19 cellular contexts compared by ENCODE assay signal in genomic region chr15:73153447-73153846, GRCh38.
DNase-seq lines count a peak whose midpoint lies in the region; ATAC-seq, FAIRE-seq and TF ChIP-seq lines count a peak whose summit lies in the region.
"Had no signal": no experiment of that assay in that cellular context is flagged by ENCODE, and none has a peak within 500 bp of the region (broad histone marks: within the 10 kb centered on the region; RNA-seq: fewer than 3 reads in every experiment).

No MANE protein-coding gene starts in this region.

- H3K9me3 ChIP-seq in A549 (peaks cover 39% of the 10 kb centered on the region), K562 (replicated peaks; ENCODE audit: control insufficient read depth, insufficient read depth, low read depth, low read length) (0 out of 2 replicates have a peak, but pooled peaks cover 2% of the 10 kb centered on the region), gastrocnemius medialis (peaks cover 0 to 4% (median 0%) of the 10 kb centered on the region in 3 donors)
- H3K9me3 ChIP-seq: BE2C had no signal

- H3K36me3 ChIP-seq in K562 (ENCODE audit: control insufficient read depth, insufficient read depth, low read length) (no peaks in the 10 kb centered on the region), gastrocnemius medialis (no peaks in the 10 kb centered on the region)
- H3K36me3 ChIP-seq: BE2C had no signal

- TF ChIP-seq CTCF in A549 (IDR thresholded peaks at IDR 0.05) (no peak), K562 (IDR thresholded peaks at IDR 0.05 in 2 of 3, conservative IDR thresholded peaks at IDR 0.05 in 1 of 3; ENCODE audit: insufficient read depth in 2 of 3, low read depth in 1 of 3, low read length in 3 of 3) (no peak), gastrocnemius medialis (IDR thresholded peaks at IDR 0.05 in 4 of 5, conservative IDR thresholded peaks at IDR 0.05 in 1 of 5) (no peak)

- in situ Hi-C loops in K562 (cut with MboI) (no loop called here), gastrocnemius medialis (cut with MboI; ENCODE audit: low sequenced_read_pairs in 4 of 4) (no loop called here)

- BruUV-seq in K562 (replicated peaks; lab: Mats Ljungman, UMichigan), result no TSS peak

- 91% methylated on average over 5 of the region's 5 CpGs for WGBS in A549 (ENCODE audit: missing lambda C conversion rate)
- 1% methylated on average over 5 of the region's 5 CpGs for WGBS in K562 (ENCODE audit: insufficient coverage, low coverage, missing lambda C conversion rate)

- intact Hi-C loops in K562 (cut with micrococcal nuclease) (no loop called here), gastrocnemius medialis (cut with DNase I; ENCODE audit: low total_unique reads) (no loop called here)

- H4K20me1 ChIP-seq in K562 (replicated peaks; ENCODE audit: control insufficient read depth, insufficient read depth, low read length), result no peaks in the 10 kb centered on the region
- H4K20me1 ChIP-seq: BLaER1 had no signal

- no peak overlapping the region for H3K9ac ChIP-seq in K562 (ENCODE audit: insufficient read depth in 1 of 2, low read depth in 2 of 2, low read length in 2 of 2)
- H3K9ac ChIP-seq: BLaER1 had no signal

- H3K79me2 ChIP-seq in K562 (ENCODE audit: control insufficient read depth, insufficient read depth, low read length), result no peaks in the 10 kb centered on the region

- DNase-seq in A549 (ENCODE audit: low read depth in 1 of 2, low spot score in 1 of 2) (no peak), K562 (ENCODE audit: extremely low read depth in 1 of 4, low spot score in 3 of 4) (no peak), gastrocnemius medialis (no peak)
- DNase-seq: ACHN; BE2C; Caco-2; Calu3; CD4-positive, CD25-positive, alpha-beta regulatory T cell; CD8-positive, alpha-beta T cell; DMS79 treated with DMSO at 0.1 percent for 48 hours; GF-D8 had no signal

- H3K4me1 ChIP-seq in A549 (no peaks in the 10 kb centered on the region), K562 (replicated peaks in 1 of 2; ENCODE audit: control insufficient read depth in 2 of 2, insufficient read depth in 2 of 2, low read length in 2 of 2) (no peaks in the 10 kb centered on the region), gastrocnemius medialis (peaks cover 18 to 40% of the 10 kb centered on the region in 2 donors)
- H3K4me1 ChIP-seq: BE2C, BLaER1, Caco-2 had no signal

- H3K27me3 ChIP-seq in K562 (ENCODE audit: control insufficient read depth in 2 of 2, insufficient read depth in 2 of 2, low read length in 2 of 2), result no peaks in the 10 kb centered on the region
- no peaks in the 10 kb centered on the region for H3K27me3 ChIP-seq in gastrocnemius medialis
- H3K27me3 ChIP-seq: BE2C, BLaER1 had no signal

- TF ChIP-seq RAD21 in A549 (conservative IDR thresholded peaks at IDR 0.05 in 1 of 2, IDR thresholded peaks at IDR 0.05 in 1 of 2), result no peak
- TF ChIP-seq RAD21 in K562 (CRISPR knock-in tag; conservative IDR thresholded peaks at IDR 0.05 in 1 of 2, IDR thresholded peaks at IDR 0.05 in 1 of 2), result no peak

- no peak for TF ChIP-seq POLR2A in A549 (IDR thresholded peaks at IDR 0.05; ENCODE audit: low read length)
- no peak for TF ChIP-seq POLR2A in K562 (conservative IDR thresholded peaks at IDR 0.05)
- TF ChIP-seq POLR2A in gastrocnemius medialis (IDR thresholded peaks at IDR 0.05), result no peak

- H3K4me3 ChIP-seq in A549 (no peak overlapping the region), K562 (no peak overlapping the region), gastrocnemius medialis (no peak overlapping the region)
- H3K4me3 ChIP-seq: BLaER1 had no signal

- FAIRE-seq in A549 (lab: Jason Lieb, UNC), result peak; percentile 49
- FAIRE-seq in K562 (lab: Jason Lieb, UNC), result no peak
- FAIRE-seq: D721Med, G401.6, GM12891, GM19239 had no signal

- H3K27ac ChIP-seq in A549 (no peak overlapping the region), K562 (ENCODE audit: extremely low read depth, low read depth, low read length) (no peak overlapping the region), gastrocnemius medialis (peak overlapping the region; percentile 47 to 79 (median 76))
- H3K27ac ChIP-seq: 22Rv1, BLaER1 had no signal

- TF ChIP-seq EP300 in A549 (IDR thresholded peaks at IDR 0.05) (no peak), K562 (IDR thresholded peaks at IDR 0.05; ENCODE audit: low read length) (no peak)

- H3K4me2 ChIP-seq in A549, result no peak overlapping the region
- no peak overlapping the region for H3K4me2 ChIP-seq in K562 (ENCODE audit: insufficient read depth, low read length)
- H3K4me2 ChIP-seq: BLaER1 had no signal

- POLR2A ChIA-PET in A549 (lab: Yijun Ruan, JAX) (no interaction called here), K562 (lab: Yijun Ruan, JAX) (no interaction called here)

- CTCF ChIA-PET in A549 (lab: Yijun Ruan, JAX) (interaction anchor here (1.0 kb wide), 1 partner anchor 15 kb away, joined by 3 read pairs; no protein-coding TSS in a partner anchor), K562 (lab: Yijun Ruan, JAX; ENCODE audit: low intra/inter-chr PET ratio) (no interaction called here)

- ATAC-seq in A549, result no peak
- ATAC-seq in K562, result no peak
- ATAC-seq in gastrocnemius medialis, result peak in 1 of 2 donors; percentile 39
- no peak for ATAC-seq in GM21367 (IDR thresholded peaks at IDR 0.05; ENCODE audit: unreplicated experiment)
- no peak for ATAC-seq in GM19452 (IDR thresholded peaks at IDR 0.05; ENCODE audit: unreplicated experiment)
- ATAC-seq: CD8-positive, alpha-beta T cell had no signal

- H2AFZ ChIP-seq in K562 (ENCODE audit: low read depth, low read length), result no peak overlapping the region

- H3K9me1 ChIP-seq in K562 (ENCODE audit: control insufficient read depth, insufficient read depth, low read length), result no peaks in the 10 kb centered on the region

TF ChIP-seq in A549, 52 proteins besides CTCF, POLR2A, EP300 and RAD21:
- no peak for TF ChIP-seq RNF2 (IDR thresholded peaks at IDR 0.05; ENCODE audit: borderline replicate concordance, low read depth)
- no peak for TF ChIP-seq ZSCAN20 (CRISPR knock-in tag; IDR thresholded peaks at IDR 0.05)
- TF ChIP-seq CBX2 (IDR thresholded peaks at IDR 0.05; ENCODE audit: borderline replicate concordance, low read depth), result no peak
- TF ChIP-seq KDM5A (IDR thresholded peaks at IDR 0.05), result no peak
- no peak for TF ChIP-seq HDAC2 (IDR thresholded peaks at IDR 0.05)
- TF ChIP-seq MAFK (IDR thresholded peaks at IDR 0.05; ENCODE audit: partially characterized antibody), result no peak

TF ChIP-seq in K562, 482 proteins besides CTCF, POLR2A, EP300 and RAD21:
- no peak for TF ChIP-seq CEBPG (CRISPR knock-in tag; IDR thresholded peaks at IDR 0.05)
- TF ChIP-seq CEBPG (tag; conservative IDR thresholded peaks at IDR 0.05 in 1 of 2, IDR thresholded peaks at IDR 0.05 in 1 of 2), result peak in 1 of 2 experiments; percentile 59; a peak in 2 of 4 replicates
- TF ChIP-seq CBFA2T2 (conservative IDR thresholded peaks at IDR 0.05), result no peak
- TF ChIP-seq CEBPB (tag; IDR thresholded peaks at IDR 0.05), result peak; percentile 26; the same call in 1 of the 2 replicates
TF ChIP-seq in K562: peak in this region for 2.

Comparison
In these comparisons a context has a peak if more than half of its experiments do, and no peak if none do; other contexts are left out.
1. H3K27ac ChIP-seq: peak in gastrocnemius medialis (4 of 4); none in A549 (0 of 2) and K562 (single experiment).
2. Of the 35 proteins assayed by ChIP-seq in both K562 and A549: peak only in K562: CEBPB; only in A549: none; in both: none; in neither: 34.